In genomic region chr12:32467959-32468863, GRCh38 we compare ENCODE assay signal across 19 cellular contexts.
A peak's percentile ranks its signal among the peaks of the same experiment; 100 is the strongest.
DNase-seq lines count a peak whose midpoint lies in the region; ATAC-seq, FAIRE-seq and TF ChIP-seq lines count a peak whose summit lies in the region.
"Had no signal": no experiment of that assay in that cellular context is flagged by ENCODE, and none has a peak within 500 bp of the region (broad histone marks: within the 10 kb centered on the region; RNA-seq: fewer than 3 reads in every experiment).

No MANE protein-coding gene starts in this region.

- no peaks in the 10 kb centered on the region for H3K27me3 ChIP-seq in endothelial cell of umbilical vein (ENCODE audit: control insufficient read depth in 2 of 2, insufficient read depth in 2 of 2, low read length in 2 of 2)
- no peaks in the 10 kb centered on the region for H3K27me3 ChIP-seq in spleen (replicated peaks in 1 of 7)
- H3K27me3 ChIP-seq: suprapubic skin had no signal

- TF ChIP-seq CTCF in endothelial cell of umbilical vein (IDR thresholded peaks at IDR 0.05; ENCODE audit: extremely low read depth in 1 of 2, insufficient read depth in 1 of 2, low read depth in 1 of 2, low read length in 2 of 2) (no peak), spleen (IDR thresholded peaks at IDR 0.05 in 8 of 11, conservative IDR thresholded peaks at IDR 0.05 in 3 of 11) (no peak)

- POLR2A ChIA-PET in endothelial cell of umbilical vein (lab: Charles Lee) = no interaction called here

- DNase-seq in NOMO-1 treated with DMSO at 0.1 percent for 48 hours (lab: John Stamatoyannopoulos, UW; ENCODE audit: unreplicated experiment) (peak; percentile 12), NOMO-1 treated with dmso at 0.1 percent for 144 hours (lab: John Stamatoyannopoulos, UW; ENCODE audit: unreplicated experiment) (no peak), endothelial cell of umbilical vein (ENCODE audit: low read depth, low spot score) (peak; percentile 73), spleen (no peak), KG1 (lab: John Stamatoyannopoulos, UW) (no peak), SW480 (ENCODE audit: low spot score) (no peak)
- DNase-seq: 8988T; activated naive CD4-positive, alpha-beta T cell treated with Interleukin-2 at 50 U/mL for 16 hours; CD4-positive, alpha-beta memory T cell; DND-41; erythroblast; NCI-H1092; PC-3; WERI-Rb-1 had no signal

- intact Hi-C loops in endothelial cell of umbilical vein (cut with micrococcal nuclease) = loop anchor here (1.0 to 2.0 kb wide), 2 partner anchors 31 to 77 kb away; no protein-coding TSS in a partner anchor
- intact Hi-C loops in spleen (cut with DNase I; ENCODE audit: low total_unique reads) = no loop called here

- H3K9me3 ChIP-seq in endothelial cell of umbilical vein (replicated peaks; ENCODE audit: control insufficient read depth, insufficient read depth, low read length) (no peaks in the 10 kb centered on the region), spleen (no peaks in the 10 kb centered on the region)
- H3K9me3 ChIP-seq: prostate gland, suprapubic skin had no signal

- 47 to 56% (median 54%) methylated on average over 10 of the region's 10 CpGs for WGBS in spleen, 5 donors

- no peaks in the 10 kb centered on the region for H3K79me2 ChIP-seq in endothelial cell of umbilical vein (ENCODE audit: control insufficient read depth, insufficient read depth, low read length)

- no TSS peak for BruUV-seq in endothelial cell of umbilical vein (replicated peaks; lab: Mats Ljungman, UMichigan)

- no peak for FAIRE-seq in endothelial cell of umbilical vein (lab: Jason Lieb, UNC)

- H3K4me1 ChIP-seq in endothelial cell of umbilical vein (ENCODE audit: control insufficient read depth, extremely low read depth, insufficient read depth, low read length) (peaks cover 10% of the 10 kb centered on the region), spleen (peaks cover 0 to 26% (median 12%) of the 10 kb centered on the region in 6 donors)
- H3K4me1 ChIP-seq: prostate gland, suprapubic skin had no signal

- no peaks in the 10 kb centered on the region for H3K36me3 ChIP-seq in endothelial cell of umbilical vein (ENCODE audit: control insufficient read depth in 2 of 2, extremely low read depth in 1 of 2, insufficient read depth in 2 of 2, low read length in 2 of 2)
- H3K36me3 ChIP-seq in spleen = no peaks in the 10 kb centered on the region
- H3K36me3 ChIP-seq: prostate gland, suprapubic skin, WERI-Rb-1 had no signal

- ATAC-seq in HG03378 (IDR thresholded peaks at IDR 0.05; ENCODE audit: unreplicated experiment) = peak; percentile 63
- no peak for ATAC-seq in GM21526 (IDR thresholded peaks at IDR 0.05; ENCODE audit: low FRiP score, unreplicated experiment)
- ATAC-seq: PC-3 had no signal

- H2AFZ ChIP-seq in endothelial cell of umbilical vein (ENCODE audit: low read depth, low read length) = no peak overlapping the region

- peak overlapping the region; percentile 57 for H3K4me2 ChIP-seq in endothelial cell of umbilical vein (ENCODE audit: insufficient read depth, low read length)

- no peak overlapping the region for H3K27ac ChIP-seq in endothelial cell of umbilical vein (ENCODE audit: insufficient read depth, low read depth, low read length)
- peak overlapping the region in 6 of 8 donors; percentile 18 to 75 (median 58) for H3K27ac ChIP-seq in spleen
- H3K27ac ChIP-seq: coronary artery, prostate gland, suprapubic skin, WERI-Rb-1 had no signal

- no peak overlapping the region for H3K9ac ChIP-seq in endothelial cell of umbilical vein (replicated peaks; ENCODE audit: extremely low read depth, insufficient read depth, low read length)

- no peaks in the 10 kb centered on the region for H4K20me1 ChIP-seq in endothelial cell of umbilical vein (replicated peaks; ENCODE audit: control insufficient read depth, extremely low read depth, insufficient read depth, low read length)

- CTCF ChIA-PET in endothelial cell of umbilical vein (lab: Charles Lee) = interaction anchor here (0.9 to 1.5 kb wide), 7 partner anchors 9 to 204 kb away, joined by 3 to 7 read pairs (median 4); partner anchors contain the start of gene FGD4

- TF ChIP-seq POLR2A in endothelial cell of umbilical vein (IDR thresholded peaks at IDR 0.05; ENCODE audit: low read depth, low read length) (no peak), spleen (IDR thresholded peaks at IDR 0.05) (no peak)

- no peak overlapping the region for H3K4me3 ChIP-seq in endothelial cell of umbilical vein (replicated peaks in 1 of 3; ENCODE audit: insufficient read depth in 1 of 3, low read depth in 1 of 3, low read length in 3 of 3)
- peak overlapping the region in 1 of 8 donors; percentile 8 for H3K4me3 ChIP-seq in spleen
- H3K4me3 ChIP-seq: coronary artery, prostate gland, suprapubic skin had no signal

- no peaks in the 10 kb centered on the region for H3K9me1 ChIP-seq in endothelial cell of umbilical vein (replicated peaks; ENCODE audit: control insufficient read depth, extremely low read depth, insufficient read depth, low read length)

- dilution Hi-C loops in endothelial cell of umbilical vein (cut with MboI; ENCODE audit: extremely low pct_ligation_motif_present, low sequenced_read_pairs) = no loop called here

TF ChIP-seq in endothelial cell of umbilical vein, 7 proteins besides CTCF, POLR2A, EP300 and RAD21:
- no peak for TF ChIP-seq POLR2AphosphoS5 (IDR thresholded peaks at IDR 0.05; ENCODE audit: insufficient read depth, low read depth, low read length)
- no peak for TF ChIP-seq GATA2 (IDR thresholded peaks at IDR 0.05; ENCODE audit: insufficient read depth, insufficient read length, low read depth, low read length)
- no peak for TF ChIP-seq MYC (IDR thresholded peaks at IDR 0.05; ENCODE audit: low read depth, low read length)
- no peak for TF ChIP-seq JUN (IDR thresholded peaks at IDR 0.05; ENCODE audit: borderline replicate concordance, insufficient read depth, insufficient read length, low read depth)
- TF ChIP-seq MAX (IDR thresholded peaks at IDR 0.05; ENCODE audit: insufficient read depth, insufficient read length) = no peak

Comparison
In these comparisons a context has a peak if more than half of its experiments do, and no peak if none do; other contexts are left out.
1. DNase-seq: peak in NOMO-1 treated with DMSO at 0.1 percent for 48 hours (single experiment) and endothelial cell of umbilical vein (single experiment); none in NOMO-1 treated with dmso at 0.1 percent for 144 hours (single experiment), spleen (single experiment), KG1 (single experiment) and SW480 (single experiment).